ENCODE assay signal across 23 cellular contexts in genomic region chr6:57069228-57069627, GRCh38.
"Had no signal": no experiment of that assay in that cellular context is flagged by ENCODE, and none has a peak within 500 bp of the region (broad histone marks: within the 10 kb centered on the region; RNA-seq: fewer than 3 reads in every experiment).

No MANE protein-coding gene starts in this region.

- H3K9me3 ChIP-seq: Peyer's patch, SJSA1 had no signal

- H3K4me3 ChIP-seq: Peyer's patch, SJSA1 had no signal

- H3K4me1 ChIP-seq: Peyer's patch, SJSA1 had no signal

- ATAC-seq: activated CD8-positive, alpha-beta T cell treated with anti-CD3 and anti-CD28 coated beads, Interleukin-2, amount 10 ng/mL, durations not matched to agents 7 days and 5 days; SK-N-SH treated with all-trans-retinoic acid at 6 μM for 48 hours had no signal

- DNase-seq: activated CD4-positive, alpha-beta T cell treated with anti-CD3 and anti-CD28 coated beads for 48 hours; activated CD4-positive, alpha-beta T cell treated with anti-CD3 and anti-CD28 coated beads, Interleukin-2, amount 50 U/mL, for 4 hours; activated CD4-positive, CD25-positive, alpha-beta regulatory T cell treated with anti-CD3 and anti-CD28 coated beads, Interleukin-2, amount 50 U/mL, for 72 hours; activated CD8-positive, alpha-beta T cell treated with anti-CD3 and anti-CD28 coated beads, Interleukin-2, amount 10 ng/mL, durations not matched to agents 7 days and 5 days; activated effector memory CD4-positive, alpha-beta T cell treated with anti-CD3 and anti-CD28 coated beads, Interleukin-2, amount 50 U/mL, for 16 hours; activated naive CD4-positive, alpha-beta T cell treated with anti-CD3 and anti-CD28 coated beads for 36 hours; activated naive CD8-positive, alpha-beta T cell treated with anti-CD3 and anti-CD28 coated beads for 36 hours; activated T-cell treated with anti-CD3 and anti-CD28 coated beads, Interleukin-2, amount 50 U/mL, for 24 hours; cerebellar nuclear complex; Karpas-422; MM.1S; NCI-H1105; NCI-H1436; NCI-H1694 treated with DMSO at 0.1 percent for 48 hours; NCI-H2029 treated with DMSO at 0.1 percent for 48 hours; NCI-H345; NCI-H510A treated with DMSO at 0.1 percent for 48 hours; NCI-H69; Peyer's patch; SHP77; SW 1271 had no signal

- H3K27me3 ChIP-seq: Peyer's patch, SJSA1 had no signal

- H3K36me3 ChIP-seq: Peyer's patch had no signal

- H3K27ac ChIP-seq: Peyer's patch, SJSA1 had no signal
